Comparison of ENCODE assay signal across 1 cellular context in genomic region chr3:16697437-16698258, GRCh38.
TF ChIP-seq lines count a peak whose summit lies in the region.

No MANE protein-coding gene starts in this region.

TF ChIP-seq in H1, 55 proteins besides CTCF, POLR2A, EP300 and RAD21 (continued from another document):
- TF ChIP-seq HDAC6 (IDR thresholded peaks at IDR 0.05; ENCODE audit: low read depth, low read length) = no peak
